36 cellular contexts compared by ENCODE assay signal in the genomic region with DNA sequence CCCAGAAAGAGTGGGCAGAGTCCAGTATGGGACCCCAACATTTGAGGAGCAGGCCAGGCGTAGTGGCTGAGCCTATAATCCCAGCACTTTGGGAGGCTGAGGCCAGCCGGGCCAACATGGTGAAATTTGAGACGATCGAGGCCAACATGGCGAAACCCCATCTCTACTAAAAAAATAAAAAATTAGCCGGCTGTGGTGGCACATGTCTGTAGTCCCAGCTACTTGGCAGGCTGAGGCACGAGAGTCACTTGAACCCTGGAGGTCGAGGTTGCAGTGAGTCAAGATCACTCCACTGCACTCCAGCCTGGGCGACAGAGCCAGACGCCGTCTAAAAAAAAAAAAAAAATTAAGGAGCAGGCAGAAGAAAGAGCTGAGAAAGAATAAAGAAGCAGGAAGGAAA. TPM values are rescaled to one million over a fixed set of nuclear protein-coding genes. Genes with fewer than 3 reads are reported as not detected.
"Had no signal": no experiment of that assay in that cellular context is flagged by ENCODE, and none has a peak within 500 bp of the region (broad histone marks: within the 10 kb centered on the region; RNA-seq: fewer than 3 reads in every experiment).

No MANE protein-coding gene starts in this region.

- H3K4me1 ChIP-seq: breast epithelium, pancreas, prostate gland, transverse colon, uterus had no signal

- H3K27me3 ChIP-seq: breast epithelium, pancreas, transverse colon, uterus had no signal

- H3K9me3 ChIP-seq: breast epithelium, pancreas, prostate gland, suprapubic skin, transverse colon, uterus had no signal

- DNase-seq: activated CD4-positive, alpha-beta T cell treated with anti-CD3 and anti-CD28 coated beads, Interleukin-2, amount 50 U/mL, for 1 hour; activated CD4-positive, CD25-positive, alpha-beta regulatory T cell treated with anti-CD3 and anti-CD28 coated beads, Interleukin-2, amount 50 U/mL, for 72 hours; activated CD8-positive, alpha-beta T cell treated with anti-CD3 and anti-CD28 coated beads for 36 hours; activated naive CD8-positive, alpha-beta T cell treated with anti-CD3 and anti-CD28 coated beads, Interleukin-2, amount 50 U/mL, for 24 hours; activated T-cell treated with anti-CD3 and anti-CD28 coated beads, Interleukin-2, amount 50 U/mL, for 48 hours; amygdala; central memory CD4-positive, alpha-beta T cell; endodermal cell; foreskin fibroblast; head of caudate nucleus; hippocampal formation; mammary epithelial cell; nucleus accumbens; pancreas; retina; stimulated activated CD4-positive, alpha-beta T cell treated with anti-CD3 and anti-CD28 coated beads, Interleukin-1b, Interleukin-23, amount 100 ng/mL, for 48 hours; stimulated activated CD4-positive, alpha-beta T cell treated with anti-CD3 and anti-CD28 coated beads, Interleukin-4, amount 100 ng/mL, for 4 hours; stimulated activated CD8-positive, alpha-beta memory T cell treated with anti-CD3 and anti-CD28 coated beads, Interleukin-4, amount 100 ng/mL, for 48 hours; stimulated activated naive B cell treated with anti-CD40 and anti-IgM and Interleukin-4, amounts not matched to agents 10 μg/mL and 1 μg/mL and 100 μg/mL, for 72 hours; T-cell; T1000; transverse colon; uterus; WERI-Rb-1 had no signal

- H3K36me3 Mint-ChIP-seq: activated naive CD4-positive, alpha-beta T cell treated with anti-CD3 and anti-CD28 coated beads, Interleukin-2, amount 50 U/mL, for 24 hours; T-cell had no signal

- H3K27ac Mint-ChIP-seq: activated CD8-positive, alpha-beta T cell treated with anti-CD3 and anti-CD28 coated beads for 36 hours; activated naive CD4-positive, alpha-beta T cell treated with anti-CD3 and anti-CD28 coated beads, Interleukin-2, amount 50 U/mL, for 24 hours; activated naive CD8-positive, alpha-beta T cell treated with anti-CD3 and anti-CD28 coated beads, Interleukin-2, amount 50 U/mL, for 24 hours; activated T-helper 2 cell treated with anti-CD3 and anti-CD28 coated beads, Interferon-gamma antibody, Interleukin-2, Interleukin-4, amounts not matched to agents 10 μg/mL and 5 μg/mL and 100 μg/mL, durations not matched to agents 14 hours and 24 hours and 36 hours; dendritic cell treated with granulocyte-macrophage colony-stimulating factor and Interleukin-4, amounts not matched to agents 40 ng/mL and 50 ng/mL, for 4 days; endodermal cell; stimulated activated naive B cell treated with anti-CD40 and anti-IgM and Interleukin-4, amounts not matched to agents 10 μg/mL and 1 μg/mL and 100 μg/mL, for 72 hours had no signal

- ATAC-seq: activated CD8-positive, alpha-beta T cell treated with anti-CD3 and anti-CD28 coated beads for 36 hours; activated naive CD8-positive, alpha-beta T cell treated with anti-CD3 and anti-CD28 coated beads, Interleukin-2, amount 50 U/mL, for 24 hours; esophagus mucosa; left lobe of liver; pancreas; sciatic nerve; stimulated activated naive B cell treated with anti-CD40 and anti-IgM and Interleukin-4, amounts not matched to agents 10 μg/mL and 1 μg/mL and 100 μg/mL, for 72 hours; T-cell had no signal

- H3K27me3 Mint-ChIP-seq: activated naive CD4-positive, alpha-beta T cell treated with anti-CD3 and anti-CD28 coated beads, Interleukin-2, amount 50 U/mL, for 24 hours had no signal

- H3K4me3 ChIP-seq: breast epithelium, pancreas, prostate gland, skin epidermis, suprapubic skin, transverse colon, uterus had no signal

- H3K9me3 Mint-ChIP-seq: activated CD8-positive, alpha-beta T cell treated with anti-CD3 and anti-CD28 coated beads for 36 hours; activated naive CD4-positive, alpha-beta T cell treated with anti-CD3 and anti-CD28 coated beads, Interleukin-2, amount 50 U/mL, for 24 hours; activated T-helper 2 cell treated with anti-CD3 and anti-CD28 coated beads, Interferon-gamma antibody, Interleukin-2, Interleukin-4, amounts not matched to agents 10 μg/mL and 5 μg/mL and 100 μg/mL, durations not matched to agents 14 hours and 24 hours and 36 hours; nephron; T-cell had no signal

- H3K36me3 ChIP-seq: breast epithelium, pancreas, prostate gland, suprapubic skin, transverse colon, uterus, WERI-Rb-1 had no signal

- H3K4me1 Mint-ChIP-seq: activated naive CD4-positive, alpha-beta T cell treated with anti-CD3 and anti-CD28 coated beads, Interleukin-2, amount 50 U/mL, for 24 hours had no signal

- H3K27ac ChIP-seq: breast epithelium, pancreas, prostate gland, skin epidermis, suprapubic skin, transverse colon, uterus, WERI-Rb-1 had no signal

- H3K4me3 Mint-ChIP-seq: activated CD8-positive, alpha-beta T cell treated with anti-CD3 and anti-CD28 coated beads for 36 hours; activated naive CD4-positive, alpha-beta T cell treated with anti-CD3 and anti-CD28 coated beads, Interleukin-2, amount 50 U/mL, for 24 hours; activated naive CD8-positive, alpha-beta T cell treated with anti-CD3 and anti-CD28 coated beads, Interleukin-2, amount 50 U/mL, for 24 hours; dendritic cell treated with granulocyte-macrophage colony-stimulating factor and Interleukin-4, amounts not matched to agents 40 ng/mL and 50 ng/mL, for 4 days; endodermal cell; stimulated activated naive B cell treated with anti-CD40 and anti-IgM and Interleukin-4, amounts not matched to agents 10 μg/mL and 1 μg/mL and 100 μg/mL, for 72 hours; T-cell had no signal

RNA-seq across cellular contexts. Expression of a gene that starts 6.0 kb away (rescaled TPM):
- total RNA-seq: breast epithelium, endodermal cell, esophagus mucosa, kidney epithelial cell, left lobe of liver, mammary epithelial cell, pancreas, sciatic nerve, suprapubic skin, transverse colon had no signal
- polyA plus RNA-seq: mammary epithelial cell had no signal

RNA-seq across cellular contexts. Expression of a gene that starts 58.0 kb away (rescaled TPM):
- total RNA-seq: kidney epithelial cell, mammary epithelial cell had no signal
- polyA plus RNA-seq: mammary epithelial cell had no signal
